Comparison of ENCODE assay signal across 8 cellular contexts in genomic region chr18:62717059-62717849, GRCh38. TPM values are rescaled to one million over a fixed set of nuclear protein-coding genes. Genes with fewer than 3 reads are reported as not detected.
DNase-seq lines count a peak whose midpoint lies in the region; ATAC-seq, FAIRE-seq and TF ChIP-seq lines count a peak whose summit lies in the region.

No MANE protein-coding gene starts in this region.

- no peak overlapping the region for H3K14ac ChIP-seq in H1 (ENCODE audit: insufficient read length)

- FAIRE-seq in H1 (lab: Jason Lieb, UNC), result no peak

- peak in 1 of 2 experiments; percentile 35; a peak in 1 of 3 replicates for TF ChIP-seq POLR2A in H1 (IDR thresholded peaks at IDR 0.05; ENCODE audit: control extremely low read depth in 1 of 2, low read depth in 2 of 2, low read length in 2 of 2)

- no peak overlapping the region for H2BK12ac ChIP-seq in H1 (ENCODE audit: low read depth, low read length)

- H3K9me3 ChIP-seq in H1 (ENCODE audit: insufficient read depth in 2 of 2, low read depth in 1 of 2, low read length in 1 of 2) (no peaks in the 10 kb centered on the region), mononuclear cell (ENCODE audit: low read depth, low read length) (no peaks in the 10 kb centered on the region)

- H3K4me2 ChIP-seq in H1 (ENCODE audit: insufficient read depth in 1 of 2, low read depth in 2 of 2, low read length in 2 of 2), result peak overlapping the region; percentile 77 to 88

- peaks cover 7% of the 10 kb centered on the region for H3K23me2 ChIP-seq in H1 (ENCODE audit: low read depth, low read length)

- H3K27ac Mint-ChIP-seq in activated CD8-positive, alpha-beta T cell treated with anti-CD3 and anti-CD28 coated beads for 36 hours, result peak overlapping the region; percentile 81

- H3K36me3 Mint-ChIP-seq in activated CD8-positive, alpha-beta T cell treated with anti-CD3 and anti-CD28 coated beads for 36 hours (ENCODE audit: low read depth), result peaks cover 2% of the 10 kb centered on the region

- H3K27me3 ChIP-seq in H1 (replicated peaks in 1 of 4; ENCODE audit: control insufficient read depth in 3 of 4, extremely low read depth in 1 of 4, insufficient read depth in 3 of 4, low read length in 3 of 4) (no peaks in the 10 kb centered on the region), mononuclear cell (ENCODE audit: insufficient read depth, low read length) (no peaks in the 10 kb centered on the region)

- 2% methylated on average over 13 of the region's 24 CpGs; no CpG with 5 or more reads in 1 of the 2 experiments for WGBS in H1 (ENCODE audit: extremely low coverage in 1 of 2, insufficient coverage in 1 of 2, insufficient read length in 1 of 2, insufficient replicate concordance in 2 of 2, low coverage in 1 of 2, low lambda C conversion rate in 2 of 2, missing lambda C conversion rate in 1 of 2), 2 experiments

- H3K36me3 ChIP-seq in H1 (ENCODE audit: control insufficient read depth in 2 of 4, insufficient read depth in 4 of 4, low read length in 3 of 4), result no peaks in the 10 kb centered on the region

- no peak overlapping the region for H2BK15ac ChIP-seq in H1 (ENCODE audit: low read length)

- CTCF ChIA-PET in activated CD8-positive, alpha-beta T cell treated with anti-CD3 and anti-CD28 coated beads for 36 hours (lab: Charles Lee), result interaction anchor here (0.7 to 6.7 kb wide), 7 partner anchors 11 to 265 kb away, joined by 3 to 48 read pairs (median 4); no protein-coding TSS in a partner anchor
- CTCF ChIA-PET in H1 (lab: Charles Lee; ENCODE audit: partially characterized antibody), result interaction anchor here (0.6 to 2.4 kb wide), 8 partner anchors 34 to 227 kb away, joined by 3 to 10 read pairs (median 4); no protein-coding TSS in a partner anchor

- peaks cover 1% of the 10 kb centered on the region for H3K27me3 Mint-ChIP-seq in activated CD8-positive, alpha-beta T cell treated with anti-CD3 and anti-CD28 coated beads for 36 hours

- no peak overlapping the region for H4K8ac ChIP-seq in H1 (ENCODE audit: extremely low read depth, insufficient read depth, low read length)

- H4K91ac ChIP-seq in H1 (replicated peaks; ENCODE audit: insufficient read length, low read length), result peak overlapping the region; percentile 25

- no peak for TF ChIP-seq CTCF in activated CD8-positive, alpha-beta T cell treated with anti-CD3 and anti-CD28 coated beads for 36 hours (IDR thresholded peaks at IDR 0.05)
- no peak for TF ChIP-seq CTCF in H1 (IDR thresholded peaks at IDR 0.05; ENCODE audit: control extremely low read depth in 1 of 3, insufficient read depth in 1 of 3, low read depth in 1 of 3, low read length in 3 of 3)

- H3K4me3 Mint-ChIP-seq in activated CD8-positive, alpha-beta T cell treated with anti-CD3 and anti-CD28 coated beads for 36 hours, result peak overlapping the region; percentile 75

- peaks cover 24 to 64% of the 10 kb centered on the region in 2 experiments for H3K79me2 ChIP-seq in H1 (ENCODE audit: control insufficient read depth in 1 of 2, insufficient read depth in 2 of 2, low read length in 2 of 2)

- peaks cover 45% of the 10 kb centered on the region for H3K4me1 Mint-ChIP-seq in activated CD8-positive, alpha-beta T cell treated with anti-CD3 and anti-CD28 coated beads for 36 hours (ENCODE audit: low read depth)

- no peak for TF ChIP-seq EP300 in H1 (IDR thresholded peaks at IDR 0.05; ENCODE audit: borderline replicate concordance in 1 of 2, low read depth in 2 of 2, low read length in 2 of 2)

- no peak overlapping the region for H3K23ac ChIP-seq in H1 (ENCODE audit: insufficient read length)

- no peak overlapping the region for H2AFZ ChIP-seq in H1 (ENCODE audit: low read length)

- H3K18ac ChIP-seq in H1 (ENCODE audit: extremely low read depth, low read length), result no peak overlapping the region

- peak overlapping the region; percentile 63 to 81 (median 76) for H3K4me3 ChIP-seq in H1 (ENCODE audit: extremely low read depth in 1 of 4, insufficient read depth in 2 of 4, low read depth in 3 of 4, low read length in 4 of 4)
- peak overlapping the region; percentile 52 for H3K4me3 ChIP-seq in mononuclear cell (ENCODE audit: low read length)

- peak overlapping the region in 3 of 4 experiments; percentile 35 to 72 (median 68); a peak in 4 of 7 replicates for H3K9ac ChIP-seq in H1 (replicated peaks in 1 of 4; ENCODE audit: extremely low read depth in 1 of 4, low read depth in 3 of 4, low read length in 3 of 4)

- H3K4ac ChIP-seq in H1 (replicated peaks; ENCODE audit: insufficient read length, low read depth, low read length), result no peak overlapping the region

- H3K27ac ChIP-seq in H1 (ENCODE audit: low read depth, low read length) (no peak overlapping the region), substantia nigra (ENCODE audit: low read depth, low read length, poor library complexity, severe bottlenecking) (peak overlapping the region; percentile 93)

- peaks cover 8 to 18% of the 10 kb centered on the region in 2 experiments for H4K20me1 ChIP-seq in H1 (replicated peaks in 1 of 2; ENCODE audit: control insufficient read depth in 1 of 2, insufficient read depth in 2 of 2, low read length in 2 of 2)

- H3K79me1 ChIP-seq in H1 (ENCODE audit: low read depth, low read length), result no peaks in the 10 kb centered on the region

- peak; percentile 79 for DNase-seq in cardiac septum (ENCODE audit: low spot score)
- DNase-seq in left ventricle myocardium superior, result no peak
- DNase-seq in NCI-H774 (lab: John Stamatoyannopoulos, UW), result peak; percentile 38
- DNase-seq in activated CD8-positive, alpha-beta T cell treated with anti-CD3 and anti-CD28 coated beads for 36 hours, result peak; percentile 59
- DNase-seq in H1 (ENCODE audit: low read depth in 1 of 2, low spot score in 2 of 2), result no peak
- peak in 25 of 49 donors; percentile 7 to 70 (median 29) for DNase-seq in substantia nigra (lab: John Stamatoyannopoulos, UW)

- H2BK120ac ChIP-seq in H1 (replicated peaks; ENCODE audit: low read depth, low read length), result no peak overlapping the region

- POLR2A ChIA-PET in activated CD8-positive, alpha-beta T cell treated with anti-CD3 and anti-CD28 coated beads for 36 hours (lab: Charles Lee), result interaction anchor here (1.3 to 1.5 kb wide), 2 partner anchors 41 to 132 kb away, joined by 3 to 4 read pairs; no protein-coding TSS in a partner anchor
- POLR2A ChIA-PET in H1 (lab: Charles Lee; ENCODE audit: partially characterized antibody), result interaction anchor here (0.7 to 2.6 kb wide), 13 partner anchors 11 to 191 kb away, joined by 3 to 15 read pairs (median 4); no protein-coding TSS in a partner anchor

- H3K9me3 Mint-ChIP-seq in activated CD8-positive, alpha-beta T cell treated with anti-CD3 and anti-CD28 coated beads for 36 hours, result no peaks in the 10 kb centered on the region

- H2BK20ac ChIP-seq in H1 (ENCODE audit: low read length), result no peak overlapping the region

- H2AK5ac ChIP-seq in H1 (ENCODE audit: low read depth, low read length), result no peak overlapping the region

- H3K56ac ChIP-seq in H1 (replicated peaks; ENCODE audit: insufficient read length, low read depth, low read length), result no peak overlapping the region

- intact Hi-C loops in cardiac septum (cut with DNase I), result loop anchor here (5.0 kb wide), 4 partner anchors 85 to 240 kb away; no protein-coding TSS in a partner anchor
- intact Hi-C loops in left ventricle myocardium superior (cut with micrococcal nuclease), result loop anchor here (5.0 kb wide), 1 partner anchor 265 kb away; no protein-coding TSS in a partner anchor
- intact Hi-C loops in activated CD8-positive, alpha-beta T cell treated with anti-CD3 and anti-CD28 coated beads for 36 hours (cut with micrococcal nuclease), result loop anchor here (5.0 to 10.0 kb wide), 5 partner anchors 65 to 718 kb away; no protein-coding TSS in a partner anchor

- TF ChIP-seq RAD21 in H1 (IDR thresholded peaks at IDR 0.05 in 1 of 2, conservative IDR thresholded peaks at IDR 0.05 in 1 of 2; ENCODE audit: low read depth in 2 of 2, low read length in 2 of 2), result no peak

- H3K4me1 ChIP-seq in H1 (replicated peaks in 1 of 4; ENCODE audit: control insufficient read depth in 3 of 4, insufficient read depth in 4 of 4, low read length in 3 of 4), result peaks cover 0 to 24% (median 8%) of the 10 kb centered on the region in 4 experiments; a peak in 5 of 7 replicates
- H3K4me1 ChIP-seq in mononuclear cell (ENCODE audit: insufficient read depth, low read length), result peaks cover 14% of the 10 kb centered on the region

- H4K5ac ChIP-seq in H1 (ENCODE audit: insufficient read length, low read depth, low read length), result no peak overlapping the region

- H2BK5ac ChIP-seq in H1 (ENCODE audit: low read depth, low read length), result no peak overlapping the region

- ATAC-seq in left ventricle myocardium superior (no peak), GM21526 (IDR thresholded peaks at IDR 0.05; ENCODE audit: low FRiP score, unreplicated experiment) (no peak)
- ATAC-seq in activated CD8-positive, alpha-beta T cell treated with anti-CD3 and anti-CD28 coated beads for 36 hours, result peak; percentile 8

TF ChIP-seq in H1, 55 proteins besides CTCF, POLR2A, EP300 and RAD21:
- TF ChIP-seq SIN3A (conservative IDR thresholded peaks at IDR 0.05 in 1 of 2, IDR thresholded peaks at IDR 0.05 in 1 of 2; ENCODE audit: low read depth in 1 of 2, low read length in 2 of 2) (peak; percentile 8 to 36; a peak in 1 of 4 replicates), SAP30 (IDR thresholded peaks at IDR 0.05; ENCODE audit: insufficient read depth, insufficient replicate concordance, low read length) (peak; percentile 80), HDAC2 (IDR thresholded peaks at IDR 0.05; ENCODE audit: borderline replicate concordance in 1 of 2, low read depth in 2 of 2, low read length in 2 of 2) (0 out of 4 replicates have a peak, but pooled peaks of 1 of the 2 experiments have one; percentile 42), CBX5 (IDR thresholded peaks at IDR 0.05; ENCODE audit: low read depth, low read length) (no peak), SP2 (IDR thresholded peaks at IDR 0.05; ENCODE audit: low read length) (no peak)

RNA-seq across cellular contexts. Expression of gene PHLPP1, which starts 1.9 kb away (rescaled TPM):
- total RNA-seq in cardiac septum (4.8 TPM), left ventricle myocardium superior (5.9 TPM), mononuclear cell (9.1 TPM)
- total RNA-seq in activated CD8-positive, alpha-beta T cell treated with anti-CD3 and anti-CD28 coated beads for 36 hours, result 1 to 10 TPM; 8.2 to 8.6 TPM
- 66.3 and 67.4 TPM in 2 replicates for total RNA-seq in H1 (2021; fragmentation: NEBNext Ultra II Directional; extraction: Animal tissue kit (Norgen Biotek cat#: 25700))
- polyA plus RNA-seq in H1 (2011; rRNA removed), result 26.6 and 28.0 TPM in 2 replicates
- polyA plus RNA-seq in H1 (2011; cell fraction: cytosol; rRNA removed), result 23.4 TPM
- 34.7 TPM for polyA plus RNA-seq in H1 (2011; cell fraction: nucleus; rRNA removed)
- polyA plus RNA-seq in H1 (2012, experiment 1 of 2), result 25.6 to 34.5 TPM (median 29.9 TPM) in 4 replicates
- 10.4 TPM for polyA plus RNA-seq in H1 (2012, experiment 2 of 2)
- polyA plus RNA-seq in H1 (2013, experiment 1 of 2), result 24.5 TPM
- polyA plus RNA-seq in H1 (2013, experiment 2 of 2), result 25.0 TPM
- 52.5 and 99.6 TPM in 2 replicates for polyA minus RNA-seq in H1 (2011; rRNA and poly(A)+ RNA removed)
- 46.8 TPM for polyA minus RNA-seq in H1 (2011; cell fraction: cytosol; rRNA and poly(A)+ RNA removed)
- polyA minus RNA-seq in H1 (2011; cell fraction: nucleus; rRNA and poly(A)+ RNA removed), result 82.8 TPM

Comparison
In these comparisons a context has a peak if more than half of its experiments do, and no peak if none do; other contexts are left out.
1. DNase-seq: peak in cardiac septum (single experiment), NCI-H774 (single experiment), activated CD8-positive, alpha-beta T cell treated with anti-CD3 and anti-CD28 coated beads for 36 hours (single experiment) and substantia nigra (25 of 49); none in left ventricle myocardium superior (single experiment) and H1 (0 of 2).